11 cellular contexts compared by ENCODE assay signal in the genomic region with DNA sequence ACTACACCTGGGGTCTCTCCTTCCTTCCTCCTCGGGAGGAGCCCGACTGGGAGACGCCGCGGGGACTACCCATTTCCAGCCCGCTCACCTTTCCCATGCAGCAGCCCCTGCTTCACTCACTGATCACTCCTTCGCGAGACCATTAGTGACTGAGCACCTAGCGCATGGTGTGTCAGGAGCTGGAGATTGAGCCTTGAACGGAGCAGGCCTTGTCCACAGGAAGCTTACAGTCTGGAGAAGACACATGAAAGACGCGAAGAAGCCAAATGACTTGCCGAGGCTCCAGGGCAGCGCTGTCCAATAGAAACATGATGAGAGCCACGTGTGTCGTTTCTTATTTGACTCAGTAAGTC. TPM values are rescaled to one million over a fixed set of nuclear protein-coding genes. Genes with fewer than 3 reads are reported as not detected.
DNase-seq lines count a peak whose midpoint lies in the region; ATAC-seq and TF ChIP-seq lines count a peak whose summit lies in the region.
"Had no signal": no experiment of that assay in that cellular context is flagged by ENCODE, and none has a peak within 500 bp of the region (broad histone marks: within the 10 kb centered on the region; RNA-seq: fewer than 3 reads in every experiment).

No MANE protein-coding gene starts in this region.

- no peak overlapping the region for H3K27ac ChIP-seq in A673 (ENCODE audit: low read depth, low read length, poor library complexity, severe bottlenecking)
- no peak overlapping the region for H3K27ac ChIP-seq in HUES48 (ENCODE audit: low read depth, low read length)
- H3K27ac ChIP-seq in effector memory CD4-positive, alpha-beta T cell (ENCODE audit: insufficient read depth, low read length, poor library complexity, severe bottlenecking): no peak overlapping the region
- H3K27ac ChIP-seq in neural cell (ENCODE audit: low read length): no peak overlapping the region
- H3K27ac ChIP-seq: KMS-11, SK-N-MC had no signal

- H3K9me3 ChIP-seq in A673 (ENCODE audit: low read depth, low read length, poor library complexity, severe bottlenecking) (no peaks in the 10 kb centered on the region), HUES48 (ENCODE audit: control insufficient read depth, insufficient read depth, low read length) (no peaks in the 10 kb centered on the region), neural cell (ENCODE audit: low read length) (no peaks in the 10 kb centered on the region)
- H3K9me3 ChIP-seq in effector memory CD4-positive, alpha-beta T cell (ENCODE audit: control insufficient read depth, low read length): no peaks in the 10 kb centered on the region

- no peak for ATAC-seq in HG03469 (IDR thresholded peaks at IDR 0.05; ENCODE audit: unreplicated experiment)

- no peak for DNase-seq in A673 (ENCODE audit: low spot score)
- no peak for DNase-seq in effector memory CD4-positive, alpha-beta T cell
- DNase-seq in stimulated activated CD4-positive, alpha-beta T cell treated with anti-CD3 and anti-CD28 coated beads, Interleukin-1b, Interleukin-23, amount 100 ng/mL, for 48 hours: no peak
- no peak for DNase-seq in NCI-H510A (lab: John Stamatoyannopoulos, UW)
- no peak for DNase-seq in HK-2 (ENCODE audit: unreplicated experiment)
- DNase-seq: occipital lobe had no signal

- POLR2A ChIA-PET in A673 (lab: Charles Lee; ENCODE audit: low non-redundant PET): no interaction called here

- no peak overlapping the region for H3K4me2 ChIP-seq in neural cell (ENCODE audit: low read length)
- H3K4me2 ChIP-seq: KMS-11 had no signal

- no TSS peak for BruUV-seq in A673 (replicated peaks; lab: Mats Ljungman, UMichigan)

- H3F3A ChIP-seq in neural cell (ENCODE audit: insufficient read depth, low read length, poor library complexity, severe bottlenecking): no peaks in the 10 kb centered on the region

- peaks cover 11% of the 10 kb centered on the region for H3K27me3 ChIP-seq in A673 (replicated peaks; ENCODE audit: insufficient read depth, low read depth, low read length, poor library complexity)
- H3K27me3 ChIP-seq in HUES48 (ENCODE audit: control insufficient read depth, insufficient read depth, low read length): peaks cover 15% of the 10 kb centered on the region
- peaks cover 5% of the 10 kb centered on the region for H3K27me3 ChIP-seq in effector memory CD4-positive, alpha-beta T cell (replicated peaks; ENCODE audit: control insufficient read depth, insufficient read depth, low read length, poor library complexity, severe bottlenecking)
- peaks cover 15% of the 10 kb centered on the region for H3K27me3 ChIP-seq in neural cell (ENCODE audit: insufficient read depth, low read depth, low read length)

- peak overlapping the region; percentile 41 for H3K4me3 ChIP-seq in A673 (ENCODE audit: low read depth, low read length, poor library complexity, severe bottlenecking)
- peak overlapping the region; percentile 77 for H3K4me3 ChIP-seq in HUES48 (ENCODE audit: low read depth, low read length)
- peak overlapping the region; percentile 37 for H3K4me3 ChIP-seq in effector memory CD4-positive, alpha-beta T cell (ENCODE audit: insufficient read depth, low read depth, low read length, poor library complexity, severe bottlenecking)
- H3K4me3 ChIP-seq in neural cell (ENCODE audit: low read length): peak overlapping the region; percentile 63
- H3K4me3 ChIP-seq: SK-N-MC had no signal

- H4K20me1 ChIP-seq in neural cell (ENCODE audit: insufficient read depth): no peaks in the 10 kb centered on the region

- no peak for TF ChIP-seq EP300 in neural cell (conservative IDR thresholded peaks at IDR 0.05; ENCODE audit: poor library complexity, severe bottlenecking)

- intact Hi-C loops in A673 (cut with micrococcal nuclease; ENCODE audit: unreplicated experiment): loop anchor here (10.0 kb wide), 1 partner anchor 456 kb away; the partner anchor contains the start of gene ADCY2

- no peak for TF ChIP-seq RAD21 in neural cell (conservative IDR thresholded peaks at IDR 0.05)

- no peak for TF ChIP-seq CTCF in A673 (conservative IDR thresholded peaks at IDR 0.05; ENCODE audit: low read depth, low read length)
- peak; percentile 33 for TF ChIP-seq CTCF in neural cell (IDR thresholded peaks at IDR 0.05; ENCODE audit: poor library complexity, severe bottlenecking)

- H3K9ac ChIP-seq in HUES48 (ENCODE audit: low read depth, low read length): no peak overlapping the region
- no peak overlapping the region for H3K9ac ChIP-seq in neural cell (ENCODE audit: low read length)
- H3K9ac ChIP-seq: KMS-11 had no signal

- no peaks in the 10 kb centered on the region for H3K79me2 ChIP-seq in neural cell (replicated peaks; ENCODE audit: insufficient read depth, low read length)

- H3K36me3 ChIP-seq in A673 (ENCODE audit: insufficient read depth, low read length, poor library complexity, severe bottlenecking): no peaks in the 10 kb centered on the region
- H3K36me3 ChIP-seq in HUES48 (ENCODE audit: control insufficient read depth, insufficient read depth, low read length): no peaks in the 10 kb centered on the region
- H3K36me3 ChIP-seq in effector memory CD4-positive, alpha-beta T cell (ENCODE audit: control insufficient read depth, insufficient read depth, low read length): no peaks in the 10 kb centered on the region
- H3K36me3 ChIP-seq in neural cell (ENCODE audit: insufficient read depth, low read length): no peaks in the 10 kb centered on the region

- no peak overlapping the region for H2AFZ ChIP-seq in neural cell (ENCODE audit: low read depth, low read length)

- CTCF ChIA-PET in A673 (lab: Charles Lee): no interaction called here

- H3K9me2 ChIP-seq in neural cell (ENCODE audit: insufficient read depth, low read length): no peaks in the 10 kb centered on the region

- H3K4me1 ChIP-seq in A673 (ENCODE audit: insufficient read depth, low read length, poor library complexity, severe bottlenecking): no peaks in the 10 kb centered on the region
- peaks cover 7% of the 10 kb centered on the region; the same call in 1 of the 2 replicates for H3K4me1 ChIP-seq in HUES48 (ENCODE audit: control insufficient read depth, insufficient read depth, low read length)
- peaks cover 11% of the 10 kb centered on the region for H3K4me1 ChIP-seq in effector memory CD4-positive, alpha-beta T cell (ENCODE audit: control insufficient read depth, insufficient read depth, low read length, poor library complexity, severe bottlenecking)

TF ChIP-seq in neural cell, 6 proteins besides CTCF, POLR2A, EP300 and RAD21:
- TF ChIP-seq POLR2AphosphoS5 (IDR thresholded peaks at IDR 0.05) (no peak), MXI1 (conservative IDR thresholded peaks at IDR 0.05; ENCODE audit: poor library complexity, severe bottlenecking) (no peak), EZH2 (IDR thresholded peaks at IDR 0.05; ENCODE audit: borderline replicate concordance, insufficient read depth, low read length, poor library complexity, severe bottlenecking) (no peak), TAF1 (IDR thresholded peaks at IDR 0.05; ENCODE audit: low read depth) (no peak), SMC3 (conservative IDR thresholded peaks at IDR 0.05; ENCODE audit: poor library complexity) (no peak)
- TF ChIP-seq, protein P1, sequence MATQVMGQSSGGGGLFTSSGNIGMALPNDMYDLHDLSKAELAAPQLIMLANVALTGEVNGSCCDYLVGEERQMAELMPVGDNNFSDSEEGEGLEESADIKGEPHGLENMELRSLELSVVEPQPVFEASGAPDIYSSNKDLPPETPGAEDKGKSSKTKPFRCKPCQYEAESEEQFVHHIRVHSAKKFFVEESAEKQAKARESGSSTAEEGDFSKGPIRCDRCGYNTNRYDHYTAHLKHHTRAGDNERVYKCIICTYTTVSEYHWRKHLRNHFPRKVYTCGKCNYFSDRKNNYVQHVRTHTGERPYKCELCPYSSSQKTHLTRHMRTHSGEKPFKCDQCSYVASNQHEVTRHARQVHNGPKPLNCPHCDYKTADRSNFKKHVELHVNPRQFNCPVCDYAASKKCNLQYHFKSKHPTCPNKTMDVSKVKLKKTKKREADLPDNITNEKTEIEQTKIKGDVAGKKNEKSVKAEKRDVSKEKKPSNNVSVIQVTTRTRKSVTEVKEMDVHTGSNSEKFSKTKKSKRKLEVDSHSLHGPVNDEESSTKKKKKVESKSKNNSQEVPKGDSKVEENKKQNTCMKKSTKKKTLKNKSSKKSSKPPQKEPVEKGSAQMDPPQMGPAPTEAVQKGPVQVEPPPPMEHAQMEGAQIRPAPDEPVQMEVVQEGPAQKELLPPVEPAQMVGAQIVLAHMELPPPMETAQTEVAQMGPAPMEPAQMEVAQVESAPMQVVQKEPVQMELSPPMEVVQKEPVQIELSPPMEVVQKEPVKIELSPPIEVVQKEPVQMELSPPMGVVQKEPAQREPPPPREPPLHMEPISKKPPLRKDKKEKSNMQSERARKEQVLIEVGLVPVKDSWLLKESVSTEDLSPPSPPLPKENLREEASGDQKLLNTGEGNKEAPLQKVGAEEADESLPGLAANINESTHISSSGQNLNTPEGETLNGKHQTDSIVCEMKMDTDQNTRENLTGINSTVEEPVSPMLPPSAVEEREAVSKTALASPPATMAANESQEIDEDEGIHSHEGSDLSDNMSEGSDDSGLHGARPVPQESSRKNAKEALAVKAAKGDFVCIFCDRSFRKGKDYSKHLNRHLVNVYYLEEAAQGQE (IDR thresholded peaks at IDR 0.05; ENCODE audit: borderline replicate concordance): no peak

RNA-seq across cellular contexts. Expression of gene CFAP90, which starts 0.3 kb away (rescaled TPM):
- total RNA-seq in A673 (2021): not detected in 2 replicates
- 0.45 and 2.1 TPM in 2 replicates for polyA plus RNA-seq in neural cell
- 0.73 and 0.93 TPM in 2 replicates for polyA minus RNA-seq in neural cell

RNA-seq across cellular contexts. Expression of gene FASTKD3, which starts 17.6 kb away (rescaled TPM):
- total RNA-seq in A673 (2021): 13.2 and 16.8 TPM in 2 replicates
- polyA plus RNA-seq in neural cell: 21.6 and 27.8 TPM in 2 replicates
- polyA minus RNA-seq in neural cell: 27.3 and 27.8 TPM in 2 replicates

RNA-seq across cellular contexts. Expression of gene MTRR, which starts 17.7 kb away (rescaled TPM):
- 44.4 and 57.1 TPM in 2 replicates for total RNA-seq in A673 (2021)
- 34.1 and 36.1 TPM in 2 replicates for polyA plus RNA-seq in neural cell
- polyA minus RNA-seq in neural cell: 48.5 and 74.0 TPM in 2 replicates
